Comparison of ENCODE assay signal across 1 cellular context in the genomic region with DNA sequence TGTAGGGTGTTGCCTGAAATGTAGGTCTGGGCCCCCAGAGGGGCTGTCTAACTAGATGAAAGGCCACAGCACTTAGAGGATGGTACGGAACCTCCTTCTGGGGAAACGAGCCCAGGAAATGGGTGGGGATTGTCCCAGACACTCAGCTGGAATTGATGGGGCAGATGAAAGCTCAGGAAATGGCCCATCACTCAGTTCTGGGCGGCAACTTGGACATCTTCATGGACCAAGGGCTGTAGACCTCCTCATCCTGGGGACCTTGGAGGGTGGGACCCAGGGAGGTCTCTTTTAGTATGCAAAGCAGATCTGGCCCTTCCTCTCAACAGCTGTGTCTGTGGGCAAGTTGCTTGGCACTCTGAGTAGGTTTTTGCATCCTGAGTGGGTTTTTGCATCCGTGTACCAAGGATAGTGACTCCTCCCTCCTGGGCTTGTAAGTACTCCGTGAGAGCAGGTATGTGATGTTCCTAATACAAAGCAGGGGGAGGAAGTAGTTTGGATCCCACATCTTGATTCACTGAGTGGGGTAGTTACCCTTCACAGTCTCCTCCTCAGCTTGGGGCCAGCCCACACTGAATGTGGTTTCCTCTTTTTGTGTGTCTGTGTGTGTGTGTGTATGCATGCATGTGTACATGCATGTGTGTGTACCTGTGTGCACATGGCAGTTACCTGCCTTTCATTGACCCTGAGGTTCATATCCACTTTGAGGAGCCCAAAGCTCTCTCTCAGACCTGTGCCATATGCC.
TF ChIP-seq lines count a peak whose summit lies in the region.

No MANE protein-coding gene starts in this region.

TF ChIP-seq in H1, 55 proteins besides CTCF, POLR2A, EP300 and RAD21 (continued from another document):
- TF ChIP-seq RBBP5 (IDR thresholded peaks at IDR 0.05; ENCODE audit: borderline replicate concordance, low read depth, low read length) = no peak
- TF ChIP-seq PHF8 (conservative IDR thresholded peaks at IDR 0.05; ENCODE audit: low read depth, low read length) = no peak
- no peak for TF ChIP-seq YY1 (IDR thresholded peaks at IDR 0.05; ENCODE audit: low read depth, low read length)
- no peak for TF ChIP-seq TAF7 (optimal IDR thresholded peaks at IDR 0.05; ENCODE audit: borderline replicate concordance, low read depth, low read length)
- TF ChIP-seq, protein P1, sequence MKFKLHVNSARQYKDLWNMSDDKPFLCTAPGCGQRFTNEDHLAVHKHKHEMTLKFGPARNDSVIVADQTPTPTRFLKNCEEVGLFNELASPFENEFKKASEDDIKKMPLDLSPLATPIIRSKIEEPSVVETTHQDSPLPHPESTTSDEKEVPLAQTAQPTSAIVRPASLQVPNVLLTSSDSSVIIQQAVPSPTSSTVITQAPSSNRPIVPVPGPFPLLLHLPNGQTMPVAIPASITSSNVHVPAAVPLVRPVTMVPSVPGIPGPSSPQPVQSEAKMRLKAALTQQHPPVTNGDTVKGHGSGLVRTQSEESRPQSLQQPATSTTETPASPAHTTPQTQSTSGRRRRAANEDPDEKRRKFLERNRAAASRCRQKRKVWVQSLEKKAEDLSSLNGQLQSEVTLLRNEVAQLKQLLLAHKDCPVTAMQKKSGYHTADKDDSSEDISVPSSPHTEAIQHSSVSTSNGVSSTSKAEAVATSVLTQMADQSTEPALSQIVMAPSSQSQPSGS (IDR thresholded peaks at IDR 0.05; ENCODE audit: low read length) = no peak
- no peak for TF ChIP-seq EZH2 (IDR thresholded peaks at IDR 0.05; ENCODE audit: low read depth, low read length, severe bottlenecking)
- no peak for TF ChIP-seq KDM4A (IDR thresholded peaks at IDR 0.05; ENCODE audit: low read depth, low read length, severe bottlenecking)
- no peak for TF ChIP-seq KDM1A (IDR thresholded peaks at IDR 0.05; ENCODE audit: borderline replicate concordance, low read length)
- no peak for TF ChIP-seq JUN (IDR thresholded peaks at IDR 0.05; ENCODE audit: low read depth, low read length)
- TF ChIP-seq SAP30 (IDR thresholded peaks at IDR 0.05; ENCODE audit: insufficient read depth, insufficient replicate concordance, low read length) = no peak
- TF ChIP-seq SIN3A (conservative IDR thresholded peaks at IDR 0.05 in 1 of 2, IDR thresholded peaks at IDR 0.05 in 1 of 2; ENCODE audit: low read depth in 1 of 2, low read length in 2 of 2) = no peak
